In genomic region chr10:53990799-53991238, GRCh38 we compare ENCODE assay signal across 31 cellular contexts.
"Had no signal": no experiment of that assay in that cellular context is flagged by ENCODE, and none has a peak within 500 bp of the region (broad histone marks: within the 10 kb centered on the region; RNA-seq: fewer than 3 reads in every experiment).

No MANE protein-coding gene starts in this region.

- H3K27ac Mint-ChIP-seq: dendritic cell treated with granulocyte-macrophage colony-stimulating factor and Interleukin-4, amounts not matched to agents 40 ng/mL and 50 ng/mL, for 4 days; endodermal cell; immature natural killer cell; mesothelial cell of epicardium; naive B cell; natural killer cell treated with Interleukin-12 subunit alpha and Interleukin-12 subunit beta and Interleukin-15 and Interleukin-18, amount 100 ng/mL, for 72 hours; stimulated activated naive B cell treated with anti-CD40 and anti-IgM and Interleukin-4, amounts not matched to agents 10 μg/mL and 1 μg/mL and 100 μg/mL, for 72 hours; type B pancreatic cell had no signal

- H3K9me3 ChIP-seq: colonic mucosa, gastrocnemius medialis, mucosa of descending colon, neutrophil, psoas muscle, sigmoid colon, testis, tibial artery had no signal

- ATAC-seq: esophagus mucosa; gastrocnemius medialis; left lobe of liver; mucosa of descending colon; natural killer cell treated with Interleukin-12 subunit alpha and Interleukin-12 subunit beta and Interleukin-15 and Interleukin-18, amount 100 ng/mL, for 72 hours; psoas muscle; right cardiac atrium; stimulated activated naive B cell treated with anti-CD40 and anti-IgM and Interleukin-4, amounts not matched to agents 10 μg/mL and 1 μg/mL and 100 μg/mL, for 72 hours had no signal

- H3K9me3 Mint-ChIP-seq: neural crest cell, type B pancreatic cell had no signal

- FAIRE-seq: keratinocyte, urothelium cell line had no signal

- H3K4me1 Mint-ChIP-seq: endodermal cell; immature natural killer cell; naive B cell; neural crest cell; stimulated activated naive B cell treated with anti-CD40 and anti-IgM and Interleukin-4, amounts not matched to agents 10 μg/mL and 1 μg/mL and 100 μg/mL, for 72 hours had no signal

- H3K36me3 Mint-ChIP-seq: immature natural killer cell; naive B cell; stimulated activated naive B cell treated with anti-CD40 and anti-IgM and Interleukin-4, amounts not matched to agents 10 μg/mL and 1 μg/mL and 100 μg/mL, for 72 hours; type B pancreatic cell had no signal

- H3K36me3 ChIP-seq: colonic mucosa, gastrocnemius medialis, heart left ventricle, neutrophil, sigmoid colon, tibial artery had no signal

- H3K4me3 Mint-ChIP-seq: dendritic cell treated with granulocyte-macrophage colony-stimulating factor and Interleukin-4, amounts not matched to agents 40 ng/mL and 50 ng/mL, for 4 days; endodermal cell; immature natural killer cell; mesothelial cell of epicardium; naive B cell; natural killer cell treated with Interleukin-12 subunit alpha and Interleukin-12 subunit beta and Interleukin-15 and Interleukin-18, amount 100 ng/mL, for 72 hours; neural crest cell; stimulated activated naive B cell treated with anti-CD40 and anti-IgM and Interleukin-4, amounts not matched to agents 10 μg/mL and 1 μg/mL and 100 μg/mL, for 72 hours; type B pancreatic cell had no signal

- H3K27me3 Mint-ChIP-seq: dendritic cell treated with granulocyte-macrophage colony-stimulating factor and Interleukin-4, amounts not matched to agents 40 ng/mL and 50 ng/mL, for 4 days; naive B cell; natural killer cell treated with Interleukin-12 subunit alpha and Interleukin-12 subunit beta and Interleukin-15 and Interleukin-18, amount 100 ng/mL, for 72 hours; stimulated activated naive B cell treated with anti-CD40 and anti-IgM and Interleukin-4, amounts not matched to agents 10 μg/mL and 1 μg/mL and 100 μg/mL, for 72 hours; type B pancreatic cell had no signal

- H3K27me3 ChIP-seq: colonic mucosa, gastrocnemius medialis, heart left ventricle, neutrophil, sigmoid colon, testis, tibial artery had no signal

- H3K4me3 ChIP-seq: colonic mucosa, gastrocnemius medialis, heart left ventricle, mucosa of descending colon, psoas muscle, sigmoid colon, testis, tibial artery had no signal

- DNase-seq: central memory CD4-positive, alpha-beta T cell; colonic mucosa; effector CD8-positive, alpha-beta T cell; endodermal cell; foreskin fibroblast; gastrocnemius medialis; hippocampal formation; immature natural killer cell; mesenchymal stem cell; mucosa of descending colon; naive B cell; psoas muscle; sigmoid colon; stimulated activated CD4-positive, alpha-beta T cell treated with anti-CD3 and anti-CD28 coated beads, Interleukin-4, amount 100 ng/mL, for 4 hours; stimulated activated naive B cell treated with anti-CD40 and anti-IgM and Interleukin-4, amounts not matched to agents 10 μg/mL and 1 μg/mL and 100 μg/mL, for 72 hours; substantia nigra; testis; tibial artery had no signal

- H3K27ac ChIP-seq: colonic mucosa, epithelial cell of prostate, gastrocnemius medialis, heart left ventricle, neutrophil, psoas muscle, sigmoid colon, testis, tibial artery had no signal

- H3K4me1 ChIP-seq: colonic mucosa, gastrocnemius medialis, heart left ventricle, psoas muscle, sigmoid colon, testis, tibial artery had no signal
